17 cellular contexts compared by ENCODE assay signal in genomic region chr2:236643480-236643879, GRCh38.
DNase-seq lines count a peak whose midpoint lies in the region; TF ChIP-seq lines count a peak whose summit lies in the region.
"Had no signal": no experiment of that assay in that cellular context is flagged by ENCODE, and none has a peak within 500 bp of the region (broad histone marks: within the 10 kb centered on the region; RNA-seq: fewer than 3 reads in every experiment).

No MANE protein-coding gene starts in this region.

- H3K9me3 ChIP-seq in GM23248 (ENCODE audit: low read depth) (no peaks in the 10 kb centered on the region), subcutaneous abdominal adipose tissue (ENCODE audit: control insufficient read depth in 5 of 5, low read length in 5 of 5) (peaks cover 0 to 8% (median 4%) of the 10 kb centered on the region in 5 donors)
- H3K9me3 ChIP-seq: pancreas had no signal

- no peak overlapping the region for H3K4me3 Mint-ChIP-seq in chondrocyte (ENCODE audit: unreplicated experiment)
- H3K4me3 Mint-ChIP-seq: activated CD4-positive, alpha-beta T cell treated with anti-CD3 and anti-CD28 coated beads, Interleukin-2, amount 10 ng/mL, durations not matched to agents 24 days and 14 days; activated naive CD8-positive, alpha-beta T cell treated with anti-CD3 and anti-CD28 coated beads, Interleukin-2, amount 50 U/mL, for 24 hours; B cell had no signal

- H3K4me1 ChIP-seq in GM23248 (ENCODE audit: insufficient read depth) = peaks cover 21% of the 10 kb centered on the region
- H3K4me1 ChIP-seq in subcutaneous abdominal adipose tissue (ENCODE audit: control insufficient read depth in 5 of 5, insufficient read depth in 5 of 5, low read length in 5 of 5) = peaks cover 16 to 40% (median 23%) of the 10 kb centered on the region in 5 donors

- no peak for TF ChIP-seq CTCF in chondrocyte (IDR thresholded peaks at IDR 0.05)

- H3K79me2 ChIP-seq in GM23248 (ENCODE audit: insufficient read depth) = no peaks in the 10 kb centered on the region

- peak overlapping the region; percentile 88 for H3K4me2 ChIP-seq in GM23248 (ENCODE audit: unreplicated experiment)

- H3K27ac ChIP-seq in GM23248 = peak overlapping the region; percentile 98
- H3K27ac ChIP-seq in subcutaneous abdominal adipose tissue (ENCODE audit: low read depth, low read length) = peak overlapping the region; percentile 90
- H3K27ac ChIP-seq: pancreas had no signal

- intact Hi-C loops in posterior cingulate gyrus (cut with DNase I) = no loop called here

- whole genome bisulfite sequencing in GM23248 (ENCODE audit: low coverage in 1 of 2, low lambda C conversion rate in 2 of 2, missing lambda C conversion rate in 2 of 2), 2 experiments = 85 to 86% methylated on average over 8 of the region's 8 CpGs

- H3K9me2 ChIP-seq in GM23248 (ENCODE audit: insufficient read depth) = no peaks in the 10 kb centered on the region

- no peaks in the 10 kb centered on the region for H3K36me3 ChIP-seq in GM23248 (ENCODE audit: low read depth)
- H3K36me3 ChIP-seq in subcutaneous abdominal adipose tissue (ENCODE audit: control insufficient read depth in 5 of 5, insufficient read depth in 5 of 5, low read length in 5 of 5) = no peaks in the 10 kb centered on the region
- H3K36me3 ChIP-seq: pancreas, upper lobe of left lung had no signal

- peak overlapping the region; percentile 86 for H3K9ac ChIP-seq in GM23248
- H3K9ac ChIP-seq in subcutaneous abdominal adipose tissue (ENCODE audit: low read length in 5 of 5) = peak overlapping the region in 2 of 5 donors; percentile 42 to 77

- 0 out of 2 replicates have a peak overlapping the region, but pooled peaks have one; percentile 79 for H2AFZ ChIP-seq in GM23248

- H3K27me3 Mint-ChIP-seq in chondrocyte (ENCODE audit: low read depth) = no peaks in the 10 kb centered on the region

- peaks cover 36% of the 10 kb centered on the region for H3K4me1 Mint-ChIP-seq in chondrocyte (ENCODE audit: low read depth)
- H3K4me1 Mint-ChIP-seq: activated CD4-positive, alpha-beta T cell treated with anti-CD3 and anti-CD28 coated beads, Interleukin-2, amount 10 ng/mL, durations not matched to agents 24 days and 14 days; activated naive CD8-positive, alpha-beta T cell treated with anti-CD3 and anti-CD28 coated beads, Interleukin-2, amount 50 U/mL, for 24 hours; B cell had no signal

- no peaks in the 10 kb centered on the region for H4K20me1 ChIP-seq in GM23248 (ENCODE audit: insufficient read depth)

- peak overlapping the region; percentile 96 for H3K27ac Mint-ChIP-seq in chondrocyte (ENCODE audit: unreplicated experiment)
- H3K27ac Mint-ChIP-seq: activated CD4-positive, alpha-beta T cell treated with anti-CD3 and anti-CD28 coated beads, Interleukin-2, amount 10 ng/mL, durations not matched to agents 24 days and 14 days; activated naive CD8-positive, alpha-beta T cell treated with anti-CD3 and anti-CD28 coated beads, Interleukin-2, amount 50 U/mL, for 24 hours; B cell had no signal

- H3K36me3 Mint-ChIP-seq in chondrocyte (ENCODE audit: low read depth) = no peaks in the 10 kb centered on the region

- peaks cover 16% of the 10 kb centered on the region for H3K9me3 Mint-ChIP-seq in chondrocyte (ENCODE audit: low read depth)
- H3K9me3 Mint-ChIP-seq: activated CD4-positive, alpha-beta T cell treated with anti-CD3 and anti-CD28 coated beads, Interleukin-2, amount 10 ng/mL, durations not matched to agents 24 days and 14 days; activated naive CD8-positive, alpha-beta T cell treated with anti-CD3 and anti-CD28 coated beads, Interleukin-2, amount 50 U/mL, for 24 hours had no signal

- H3K27me3 ChIP-seq in GM23248 (replicated peaks; ENCODE audit: insufficient read depth) = no peaks in the 10 kb centered on the region
- no peaks in the 10 kb centered on the region for H3K27me3 ChIP-seq in subcutaneous abdominal adipose tissue (ENCODE audit: control insufficient read depth in 5 of 5, insufficient read depth in 4 of 5, low read length in 5 of 5)
- H3K27me3 ChIP-seq: pancreas, upper lobe of left lung had no signal

- in situ Hi-C loops in GM23248 (cut with MboI) (no loop called here), KBM-7 (cut with MboI; ENCODE audit: low pct_unique_long_range_greater_than_20kb, low sequenced_read_pairs) (no loop called here)

- peaks cover 19% of the 10 kb centered on the region for H3F3A ChIP-seq in GM23248 (ENCODE audit: insufficient read depth)

- peak overlapping the region; percentile 62 for H3K4me3 ChIP-seq in GM23248
- H3K4me3 ChIP-seq in subcutaneous abdominal adipose tissue (ENCODE audit: low read depth in 1 of 5, low read length in 5 of 5) = peak overlapping the region in 1 of 5 donors; percentile 44
- H3K4me3 ChIP-seq: pancreas, upper lobe of left lung had no signal

- DNase-seq in GM23248 = no peak
- DNase-seq in chondrocyte (ENCODE audit: low spot score) = no peak
- peak; percentile 64 for DNase-seq in mesenteric fat pad (ENCODE audit: low spot score)
- no peak for DNase-seq in dedifferentiated amniotic fluid mesenchymal stem cell (ENCODE audit: extremely low spot score)
- no peak for DNase-seq in posterior cingulate gyrus
- no peak for DNase-seq in KBM-7
- DNase-seq in CD1c-positive myeloid dendritic cell (ENCODE audit: extremely low spot score) = no peak
- DNase-seq: activated CD4-positive, alpha-beta T cell treated with anti-CD3 and anti-CD28 coated beads, Interleukin-2, amount 10 ng/mL, durations not matched to agents 24 days and 14 days; activated naive CD8-positive, alpha-beta T cell treated with anti-CD3 and anti-CD28 coated beads, Interleukin-2, amount 50 U/mL, for 24 hours; activated T-cell treated with anti-CD3 and anti-CD28 coated beads, Interleukin-2, amount 50 U/mL, for 48 hours; DMS 273 treated with DMSO at 0.1 percent for 48 hours; NCI-H2029 treated with DMSO at 0.1 percent for 48 hours; NCI-H524 had no signal
